Comparison of ENCODE assay signal across 8 cellular contexts in genomic region chr19:45117167-45117594, GRCh38. TPM values are rescaled to one million over a fixed set of nuclear protein-coding genes. Genes with fewer than 3 reads are reported as not detected.
DNase-seq lines count a peak whose midpoint lies in the region; ATAC-seq and TF ChIP-seq lines count a peak whose summit lies in the region.

No MANE protein-coding gene starts in this region.

- H3K27ac Mint-ChIP-seq in T-helper 1 cell treated with Interleukin-12 subunit alpha and Interleukin-12 subunit beta and Interleukin-4 antibody, amounts not matched to agents 30 μg/mL and 1 μg/mL, for 36 hours: peak overlapping the region; percentile 68
- H3K27ac Mint-ChIP-seq in brain (peak overlapping the region in 3 of 5 experiments; percentile 24 to 86 (median 62)), Calu3 (ENCODE audit: unreplicated experiment) (no peak overlapping the region)

- intact Hi-C loops in Calu3 (cut with micrococcal nuclease; ENCODE audit: unreplicated experiment): no loop called here

- TF ChIP-seq CTCF in brain (conservative IDR thresholded peaks at IDR 0.05) (no peak), Calu3 (IDR thresholded peaks at IDR 0.05; ENCODE audit: unreplicated experiment) (no peak)

- H3K4me1 Mint-ChIP-seq in T-helper 1 cell treated with Interleukin-12 subunit alpha and Interleukin-12 subunit beta and Interleukin-4 antibody, amounts not matched to agents 30 μg/mL and 1 μg/mL, for 36 hours (ENCODE audit: low read depth): peaks cover 30% of the 10 kb centered on the region
- H3K4me1 Mint-ChIP-seq in brain (peaks cover 77% of the 10 kb centered on the region), Calu3 (ENCODE audit: low read depth, unreplicated experiment) (peaks cover 49% of the 10 kb centered on the region)

- no peaks in the 10 kb centered on the region for H3K36me3 Mint-ChIP-seq in T-helper 1 cell treated with Interleukin-12 subunit alpha and Interleukin-12 subunit beta and Interleukin-4 antibody, amounts not matched to agents 30 μg/mL and 1 μg/mL, for 36 hours (ENCODE audit: low read depth)
- no peaks in the 10 kb centered on the region for H3K36me3 Mint-ChIP-seq in brain
- H3K36me3 Mint-ChIP-seq in Calu3 (ENCODE audit: insufficient read depth, unreplicated experiment): peaks cover 23% of the 10 kb centered on the region

- peak; percentile 34 for ATAC-seq in HG02870 (IDR thresholded peaks at IDR 0.05; ENCODE audit: unreplicated experiment)

- DNase-seq in CD1c-positive myeloid dendritic cell (ENCODE audit: extremely low spot score) (peak; percentile 75), Calu3 (no peak), T-helper 9 cell (no peak), kidney glomerular epithelial cell (lab: John Stamatoyannopoulos, UW) (no peak)
- peak; percentile 73 to 81 for DNase-seq in stimulated activated CD8-positive, alpha-beta memory T cell treated with anti-CD3 and anti-CD28 coated beads, Interleukin-15, amount 100 ng/mL, for 48 hours (ENCODE audit: low read depth in 2 of 2)

- BruUV-seq in Calu3 (replicated peaks; lab: Mats Ljungman, UMichigan): no TSS peak

- H3K9me3 Mint-ChIP-seq in T-helper 1 cell treated with Interleukin-12 subunit alpha and Interleukin-12 subunit beta and Interleukin-4 antibody, amounts not matched to agents 30 μg/mL and 1 μg/mL, for 36 hours: no peaks in the 10 kb centered on the region
- H3K9me3 Mint-ChIP-seq in brain: no peaks in the 10 kb centered on the region
- no peaks in the 10 kb centered on the region for H3K9me3 Mint-ChIP-seq in Calu3 (ENCODE audit: low read depth, unreplicated experiment)

- no peak overlapping the region for H3K4me3 Mint-ChIP-seq in T-helper 1 cell treated with Interleukin-12 subunit alpha and Interleukin-12 subunit beta and Interleukin-4 antibody, amounts not matched to agents 30 μg/mL and 1 μg/mL, for 36 hours
- peak overlapping the region in 1 of 5 experiments; percentile 17 for H3K4me3 Mint-ChIP-seq in brain
- H3K4me3 Mint-ChIP-seq in Calu3 (ENCODE audit: low read depth, unreplicated experiment): no peak overlapping the region

- no peaks in the 10 kb centered on the region for H3K27me3 Mint-ChIP-seq in T-helper 1 cell treated with Interleukin-12 subunit alpha and Interleukin-12 subunit beta and Interleukin-4 antibody, amounts not matched to agents 30 μg/mL and 1 μg/mL, for 36 hours (ENCODE audit: low read depth)
- no peaks in the 10 kb centered on the region for H3K27me3 Mint-ChIP-seq in brain
- no peaks in the 10 kb centered on the region for H3K27me3 Mint-ChIP-seq in Calu3 (ENCODE audit: unreplicated experiment)

- CTCF ChIA-PET in Calu3 (lab: Charles Lee): interaction anchor here (0.8 kb wide), 1 partner anchor 97 kb away, joined by 3 read pairs; no protein-coding TSS in a partner anchor

RNA-seq across cellular contexts. Expression of gene PPP1R37, which starts 24.2 kb away (rescaled TPM):
- 59.2 TPM for polyA plus RNA-seq in brain (ENCODE audit: insufficient read depth, low read depth, low replicate concordance)
- total RNA-seq in Calu3 (2022): 45.7 and 59.7 TPM in 2 replicates

RNA-seq across cellular contexts. Expression of gene GEMIN7, which starts 38.1 kb away (rescaled TPM):
- 20.6 TPM for polyA plus RNA-seq in brain (ENCODE audit: insufficient read depth, low read depth, low replicate concordance)
- total RNA-seq in Calu3 (2022): 36.0 and 42.0 TPM in 2 replicates

RNA-seq across cellular contexts. Expression of gene ZNF296, which starts 40.9 kb away (rescaled TPM):
- polyA plus RNA-seq in brain (ENCODE audit: insufficient read depth, low read depth, low replicate concordance): 2.1 TPM
- 5.3 and 6.3 TPM in 2 replicates for total RNA-seq in Calu3 (2022)

RNA-seq across cellular contexts. Expression of gene NKPD1, which starts 43.6 kb away (rescaled TPM):
- polyA plus RNA-seq in brain (ENCODE audit: insufficient read depth, low read depth, low replicate concordance): 0.42 TPM
- total RNA-seq in Calu3 (2022): 0.64 TPM in 2 replicates

Comparison
In these comparisons a context has a peak if more than half of its experiments do, and no peak if none do; other contexts are left out.
1. DNase-seq: peak in CD1c-positive myeloid dendritic cell (single experiment) and stimulated activated CD8-positive, alpha-beta memory T cell treated with anti-CD3 and anti-CD28 coated beads, Interleukin-15, amount 100 ng/mL, for 48 hours (2 of 2); none in Calu3 (single experiment), T-helper 9 cell (single experiment) and kidney glomerular epithelial cell (single experiment).